Comparison of ENCODE assay signal across 17 cellular contexts in genomic region chr4:142043509-142043908, GRCh38.
DNase-seq lines count a peak whose midpoint lies in the region; ATAC-seq, FAIRE-seq and TF ChIP-seq lines count a peak whose summit lies in the region.
"Had no signal": no experiment of that assay in that cellular context is flagged by ENCODE, and none has a peak within 500 bp of the region (broad histone marks: within the 10 kb centered on the region; RNA-seq: fewer than 3 reads in every experiment).

No MANE protein-coding gene starts in this region.

- H3K27me3 ChIP-seq in mammary epithelial cell (ENCODE audit: insufficient read depth, low read length) (no peaks in the 10 kb centered on the region), fibroblast of lung (ENCODE audit: control insufficient read depth, insufficient read depth, low read length) (no peaks in the 10 kb centered on the region), prostate gland (replicated peaks; ENCODE audit: insufficient read depth) (no peaks in the 10 kb centered on the region)
- H3K27me3 ChIP-seq: adrenal gland, uterus had no signal

- no peaks in the 10 kb centered on the region for H3K9me3 Mint-ChIP-seq in MCF 10A (ENCODE audit: unreplicated experiment)
- H3K9me3 Mint-ChIP-seq: natural killer cell treated with Interleukin-12 subunit alpha and Interleukin-12 subunit beta and Interleukin-15 and Interleukin-18, amount 100 ng/mL, for 72 hours had no signal

- peak; percentile 11 for DNase-seq in mammary epithelial cell
- no peak for DNase-seq in MCF 10A (ENCODE audit: unreplicated experiment)
- DNase-seq in RCC 7860 (ENCODE audit: low spot score): peak; percentile 30
- peak; percentile 59 to 69 for DNase-seq in fibroblast of lung (ENCODE audit: low read depth in 2 of 2)
- DNase-seq in prostate gland (ENCODE audit: low spot score): no peak
- no peak for DNase-seq in stimulated activated naive CD4-positive, alpha-beta T cell treated with Interleukin-2 at 50 U/mL for 16 hours (lab: John Stamatoyannopoulos, UW)
- no peak for DNase-seq in NCI-H146 treated with DMSO at 0.1 percent for 48 hours (lab: John Stamatoyannopoulos, UW; ENCODE audit: unreplicated experiment)
- DNase-seq: adrenal gland; KBM-7; NCI-H1092; NCI-H748 treated with DMSO at 0.1 percent for 48 hours; PC-9; stimulated activated CD4-positive, alpha-beta T cell treated with anti-CD3 and anti-CD28 coated beads, Interleukin-15, amount 100 ng/mL, for 24 hours; uterus had no signal

- H3K4me1 ChIP-seq in mammary epithelial cell (ENCODE audit: insufficient read depth, low read length) (peaks cover 3% of the 10 kb centered on the region), fibroblast of lung (ENCODE audit: control insufficient read depth, extremely low read depth, insufficient read depth, low read length) (no peaks in the 10 kb centered on the region), prostate gland (replicated peaks) (no peaks in the 10 kb centered on the region)
- H3K4me1 ChIP-seq: adrenal gland, uterus had no signal

- peaks cover 17% of the 10 kb centered on the region for H3K4me1 Mint-ChIP-seq in MCF 10A (ENCODE audit: insufficient read depth, unreplicated experiment)

- in situ Hi-C loops in mammary epithelial cell (cut with MboI; ENCODE audit: low sequenced_read_pairs in 2 of 2): no loop called here

- POLR2A ChIA-PET in MCF 10A (lab: Yijun Ruan, JAX): no interaction called here

- dilution Hi-C loops in mammary epithelial cell (cut with HindIII; ENCODE audit: low sequenced_read_pairs): no loop called here

- no peaks in the 10 kb centered on the region for H4K20me1 ChIP-seq in mammary epithelial cell (ENCODE audit: insufficient read depth, low read length)
- no peaks in the 10 kb centered on the region for H4K20me1 ChIP-seq in fibroblast of lung (ENCODE audit: control insufficient read depth, extremely low read depth, insufficient read depth, low read length)

- no peaks in the 10 kb centered on the region for H3K36me3 Mint-ChIP-seq in MCF 10A (ENCODE audit: insufficient read depth, unreplicated experiment)
- H3K36me3 Mint-ChIP-seq: natural killer cell treated with Interleukin-12 subunit alpha and Interleukin-12 subunit beta and Interleukin-15 and Interleukin-18, amount 100 ng/mL, for 72 hours had no signal

- H3K4me2 ChIP-seq in mammary epithelial cell (ENCODE audit: insufficient read depth, low read depth, low read length) (no peak overlapping the region), fibroblast of lung (ENCODE audit: extremely low read depth, insufficient read depth, low read length) (no peak overlapping the region)
- H3K4me2 ChIP-seq: PC-9 had no signal

- H3K4me3 ChIP-seq in mammary epithelial cell (replicated peaks in 1 of 3; ENCODE audit: insufficient read depth in 1 of 3, low read depth in 2 of 3, low read length in 3 of 3) (no peak overlapping the region), fibroblast of lung (replicated peaks in 1 of 4; ENCODE audit: control extremely low read depth in 1 of 4, insufficient read depth in 1 of 4, low read depth in 3 of 4, low read length in 4 of 4) (no peak overlapping the region), prostate gland (no peak overlapping the region)
- H3K4me3 ChIP-seq: adrenal gland, PC-9, SK-N-MC, uterus had no signal

- H3K27me3 Mint-ChIP-seq in MCF 10A (ENCODE audit: insufficient read depth, unreplicated experiment): no peaks in the 10 kb centered on the region
- H3K27me3 Mint-ChIP-seq: natural killer cell treated with Interleukin-12 subunit alpha and Interleukin-12 subunit beta and Interleukin-15 and Interleukin-18, amount 100 ng/mL, for 72 hours had no signal

- CTCF ChIA-PET in mammary epithelial cell (lab: Charles Lee; ENCODE audit: low non-redundant PET): no interaction called here
- CTCF ChIA-PET in MCF 10A (lab: Yijun Ruan, JAX): no interaction called here

- H3K9ac ChIP-seq in mammary epithelial cell (ENCODE audit: insufficient read depth, low read length) (no peak overlapping the region), fibroblast of lung (ENCODE audit: insufficient read depth, low read length) (no peak overlapping the region)

- TF ChIP-seq POLR2A in prostate gland (IDR thresholded peaks at IDR 0.05): no peak

- H3K9me3 ChIP-seq in mammary epithelial cell (replicated peaks; ENCODE audit: insufficient read depth, low read length) (no peaks in the 10 kb centered on the region), fibroblast of lung (ENCODE audit: control insufficient read depth, insufficient read depth, low read depth, low read length) (no peaks in the 10 kb centered on the region), prostate gland (no peaks in the 10 kb centered on the region)
- H3K9me3 ChIP-seq: adrenal gland, uterus had no signal

- no peak overlapping the region for H3K27ac Mint-ChIP-seq in MCF 10A (ENCODE audit: low read depth, unreplicated experiment)
- H3K27ac Mint-ChIP-seq: natural killer cell treated with Interleukin-12 subunit alpha and Interleukin-12 subunit beta and Interleukin-15 and Interleukin-18, amount 100 ng/mL, for 72 hours had no signal

- no peak overlapping the region for H3K27ac ChIP-seq in mammary epithelial cell (ENCODE audit: insufficient read depth, low read depth, low read length)
- H3K27ac ChIP-seq in fibroblast of lung (ENCODE audit: insufficient read depth, low read length): no peak overlapping the region
- no peak overlapping the region for H3K27ac ChIP-seq in prostate gland
- H3K27ac ChIP-seq: adrenal gland, PC-9, SK-N-MC, uterus had no signal

- TF ChIP-seq CTCF in mammary epithelial cell (conservative IDR thresholded peaks at IDR 0.05 in 1 of 2, IDR thresholded peaks at IDR 0.05 in 1 of 2; ENCODE audit: extremely low read depth in 1 of 2, insufficient read depth in 1 of 2, low read depth in 1 of 2, low read length in 2 of 2): no peak
- TF ChIP-seq CTCF in MCF 10A (IDR thresholded peaks at IDR 0.05; ENCODE audit: unreplicated experiment): no peak
- TF ChIP-seq CTCF in fibroblast of lung (conservative IDR thresholded peaks at IDR 0.05 in 1 of 2, IDR thresholded peaks at IDR 0.05 in 1 of 2; ENCODE audit: low read depth in 1 of 2, low read length in 2 of 2): no peak
- no peak for TF ChIP-seq CTCF in prostate gland (IDR thresholded peaks at IDR 0.05)

- intact Hi-C loops in mammary epithelial cell (cut with micrococcal nuclease) (no loop called here), MCF 10A (cut with micrococcal nuclease) (no loop called here), prostate gland (cut with DNase I) (no loop called here)

- peaks cover 9% of the 10 kb centered on the region for H3K79me2 ChIP-seq in mammary epithelial cell (ENCODE audit: insufficient read depth, low read length)
- H3K79me2 ChIP-seq in fibroblast of lung (ENCODE audit: control insufficient read depth, insufficient read depth, low read length): no peaks in the 10 kb centered on the region

- BruUV-seq in mammary epithelial cell (replicated peaks; lab: Mats Ljungman, UMichigan): no TSS peak
- BruUV-seq in MCF 10A (replicated peaks; lab: Mats Ljungman, UMichigan): no TSS peak

- H3K4me3 Mint-ChIP-seq in MCF 10A (ENCODE audit: unreplicated experiment): no peak overlapping the region
- H3K4me3 Mint-ChIP-seq: natural killer cell treated with Interleukin-12 subunit alpha and Interleukin-12 subunit beta and Interleukin-15 and Interleukin-18, amount 100 ng/mL, for 72 hours had no signal

- H2AFZ ChIP-seq in mammary epithelial cell (ENCODE audit: low read depth, low read length): no peak overlapping the region
- no peak overlapping the region for H2AFZ ChIP-seq in fibroblast of lung (ENCODE audit: low read length)
- H2AFZ ChIP-seq: PC-9 had no signal

- ATAC-seq in HG03097 (IDR thresholded peaks at IDR 0.05; ENCODE audit: low FRiP score, unreplicated experiment): no peak
- ATAC-seq: natural killer cell treated with Interleukin-12 subunit alpha and Interleukin-12 subunit beta and Interleukin-15 and Interleukin-18, amount 100 ng/mL, for 72 hours had no signal

- H3K36me3 ChIP-seq in mammary epithelial cell (ENCODE audit: insufficient read depth, low read length) (peaks cover 3% of the 10 kb centered on the region), fibroblast of lung (ENCODE audit: control insufficient read depth, insufficient read depth, low read length) (no peaks in the 10 kb centered on the region), prostate gland (no peaks in the 10 kb centered on the region)
- H3K36me3 ChIP-seq: adrenal gland, uterus had no signal

- no peak for FAIRE-seq in RCC 7860 (lab: Jason Lieb, UNC)

Comparison
In these comparisons a context has a peak if more than half of its experiments do, and no peak if none do; other contexts are left out.
1. DNase-seq: peak in mammary epithelial cell (single experiment), RCC 7860 (single experiment) and fibroblast of lung (2 of 2); none in MCF 10A (single experiment), prostate gland (single experiment), stimulated activated naive CD4-positive, alpha-beta T cell treated with Interleukin-2 at 50 U/mL for 16 hours (single experiment) and NCI-H146 treated with DMSO at 0.1 percent for 48 hours (single experiment).